2 cellular contexts compared by ENCODE assay signal in the genomic region with DNA sequence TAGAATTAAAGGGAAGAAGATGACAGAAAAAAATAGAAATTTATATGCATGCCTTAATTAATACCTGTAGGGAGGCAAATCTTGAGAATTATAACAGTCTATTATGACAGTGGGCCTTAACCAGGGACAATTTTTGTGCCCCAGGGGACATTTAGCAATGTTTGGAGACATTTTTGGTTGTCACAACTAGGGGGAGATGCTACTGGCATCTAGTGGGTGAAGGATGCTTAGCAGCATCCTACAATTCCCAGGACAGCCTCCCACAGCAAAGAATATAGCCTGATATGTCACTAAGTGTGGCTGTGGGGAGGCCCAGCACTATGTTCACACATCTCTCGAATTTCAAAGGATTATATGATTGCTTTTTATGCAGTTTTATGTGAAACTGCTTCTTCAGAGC.
TF ChIP-seq lines count a peak whose summit lies in the region.

No MANE protein-coding gene starts in this region.

TF ChIP-seq in GM23338, 12 proteins besides CTCF, POLR2A, EP300 and RAD21 (continued from another document):
- TF ChIP-seq, protein P1, sequence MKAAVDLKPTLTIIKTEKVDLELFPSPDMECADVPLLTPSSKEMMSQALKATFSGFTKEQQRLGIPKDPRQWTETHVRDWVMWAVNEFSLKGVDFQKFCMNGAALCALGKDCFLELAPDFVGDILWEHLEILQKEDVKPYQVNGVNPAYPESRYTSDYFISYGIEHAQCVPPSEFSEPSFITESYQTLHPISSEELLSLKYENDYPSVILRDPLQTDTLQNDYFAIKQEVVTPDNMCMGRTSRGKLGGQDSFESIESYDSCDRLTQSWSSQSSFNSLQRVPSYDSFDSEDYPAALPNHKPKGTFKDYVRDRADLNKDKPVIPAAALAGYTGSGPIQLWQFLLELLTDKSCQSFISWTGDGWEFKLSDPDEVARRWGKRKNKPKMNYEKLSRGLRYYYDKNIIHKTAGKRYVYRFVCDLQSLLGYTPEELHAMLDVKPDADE (IDR thresholded peaks at IDR 0.05), result no peak
- TF ChIP-seq, protein P2, sequence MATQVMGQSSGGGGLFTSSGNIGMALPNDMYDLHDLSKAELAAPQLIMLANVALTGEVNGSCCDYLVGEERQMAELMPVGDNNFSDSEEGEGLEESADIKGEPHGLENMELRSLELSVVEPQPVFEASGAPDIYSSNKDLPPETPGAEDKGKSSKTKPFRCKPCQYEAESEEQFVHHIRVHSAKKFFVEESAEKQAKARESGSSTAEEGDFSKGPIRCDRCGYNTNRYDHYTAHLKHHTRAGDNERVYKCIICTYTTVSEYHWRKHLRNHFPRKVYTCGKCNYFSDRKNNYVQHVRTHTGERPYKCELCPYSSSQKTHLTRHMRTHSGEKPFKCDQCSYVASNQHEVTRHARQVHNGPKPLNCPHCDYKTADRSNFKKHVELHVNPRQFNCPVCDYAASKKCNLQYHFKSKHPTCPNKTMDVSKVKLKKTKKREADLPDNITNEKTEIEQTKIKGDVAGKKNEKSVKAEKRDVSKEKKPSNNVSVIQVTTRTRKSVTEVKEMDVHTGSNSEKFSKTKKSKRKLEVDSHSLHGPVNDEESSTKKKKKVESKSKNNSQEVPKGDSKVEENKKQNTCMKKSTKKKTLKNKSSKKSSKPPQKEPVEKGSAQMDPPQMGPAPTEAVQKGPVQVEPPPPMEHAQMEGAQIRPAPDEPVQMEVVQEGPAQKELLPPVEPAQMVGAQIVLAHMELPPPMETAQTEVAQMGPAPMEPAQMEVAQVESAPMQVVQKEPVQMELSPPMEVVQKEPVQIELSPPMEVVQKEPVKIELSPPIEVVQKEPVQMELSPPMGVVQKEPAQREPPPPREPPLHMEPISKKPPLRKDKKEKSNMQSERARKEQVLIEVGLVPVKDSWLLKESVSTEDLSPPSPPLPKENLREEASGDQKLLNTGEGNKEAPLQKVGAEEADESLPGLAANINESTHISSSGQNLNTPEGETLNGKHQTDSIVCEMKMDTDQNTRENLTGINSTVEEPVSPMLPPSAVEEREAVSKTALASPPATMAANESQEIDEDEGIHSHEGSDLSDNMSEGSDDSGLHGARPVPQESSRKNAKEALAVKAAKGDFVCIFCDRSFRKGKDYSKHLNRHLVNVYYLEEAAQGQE (IDR thresholded peaks at IDR 0.05; ENCODE audit: unreplicated experiment), result no peak
- TF ChIP-seq STAT1 (IDR thresholded peaks at IDR 0.05; ENCODE audit: unreplicated experiment), result no peak
- no peak for TF ChIP-seq EZH2 (IDR thresholded peaks at IDR 0.05; ENCODE audit: low read depth, unreplicated experiment)
- no peak for TF ChIP-seq EZH2phosphoT487 (IDR thresholded peaks at IDR 0.05; ENCODE audit: unreplicated experiment)
TF ChIP-seq in GM23338: peak in this region for 0.

TF ChIP-seq in SK-N-SH, 30 proteins besides CTCF, POLR2A, EP300 and RAD21 (continued from another document):
- TF ChIP-seq, protein P2 (IDR thresholded peaks at IDR 0.05; ENCODE audit: low read depth, low read length), result no peak
